1 cellular context compared by ENCODE assay signal in genomic region chrX:154775611-154776349, GRCh38.
TF ChIP-seq lines count a peak whose summit lies in the region.

No MANE protein-coding gene starts in this region.

TF ChIP-seq in IMR-90, 13 proteins besides CTCF, POLR2A, EP300 and RAD21:
- no peak for TF ChIP-seq MAZ (IDR thresholded peaks at IDR 0.05; ENCODE audit: borderline replicate concordance, low read depth, low read length)
- TF ChIP-seq BHLHE40 (IDR thresholded peaks at IDR 0.05; ENCODE audit: low read depth, low read length): no peak
- TF ChIP-seq MAFK (IDR thresholded peaks at IDR 0.05; ENCODE audit: low read depth, low read length): no peak
- no peak for TF ChIP-seq RCOR1 (IDR thresholded peaks at IDR 0.05; ENCODE audit: insufficient replicate concordance, low read length)
- no peak for TF ChIP-seq RFX5 (IDR thresholded peaks at IDR 0.05; ENCODE audit: low read depth, low read length)
- TF ChIP-seq ELK1 (IDR thresholded peaks at IDR 0.05; ENCODE audit: borderline replicate concordance, low read depth, low read length): no peak
- TF ChIP-seq MXI1 (IDR thresholded peaks at IDR 0.05; ENCODE audit: borderline replicate concordance, low read depth, low read length): no peak
- TF ChIP-seq CHD1 (IDR thresholded peaks at IDR 0.05; ENCODE audit: low read depth, low read length): no peak
- no peak for TF ChIP-seq CEBPB (IDR thresholded peaks at IDR 0.05; ENCODE audit: low read depth, low read length)
- no peak for TF ChIP-seq FOS (IDR thresholded peaks at IDR 0.05; ENCODE audit: low read depth, low read length)
- TF ChIP-seq NFE2L2 (IDR thresholded peaks at IDR 0.05; ENCODE audit: low read depth, low read length): no peak
- TF ChIP-seq SMC3 (IDR thresholded peaks at IDR 0.05; ENCODE audit: low read depth, low read length): no peak
- TF ChIP-seq USF2 (IDR thresholded peaks at IDR 0.05; ENCODE audit: low read depth, low read length): no peak
